In genomic region chr4:78468272-78468671, GRCh38 we compare ENCODE assay signal across 34 cellular contexts.
"Had no signal": no experiment of that assay in that cellular context is flagged by ENCODE, and none has a peak within 500 bp of the region (broad histone marks: within the 10 kb centered on the region; RNA-seq: fewer than 3 reads in every experiment).

No MANE protein-coding gene starts in this region.

- H3K27ac ChIP-seq: ascending aorta, VCaP had no signal

- ATAC-seq: activated CD8-positive, alpha-beta T cell treated with anti-CD3 and anti-CD28 coated beads for 36 hours; activated naive CD8-positive, alpha-beta T cell treated with anti-CD3 and anti-CD28 coated beads, Interleukin-2, amount 50 U/mL, for 24 hours had no signal

- H3K4me1 Mint-ChIP-seq: activated B cell treated with CpG ODN at 0.5 μM for 24 hours; activated CD4-positive, alpha-beta T cell treated with anti-CD3 and anti-CD28 coated beads, Interleukin-2, amount 10 ng/mL, durations not matched to agents 24 days and 14 days; activated naive CD4-positive, alpha-beta T cell treated with anti-CD3 and anti-CD28 coated beads, Interleukin-2, amount 10 ng/mL, durations not matched to agents 7 days and 5 days; activated naive CD4-positive, alpha-beta T cell treated with anti-CD3 and anti-CD28 coated beads, Interleukin-2, amount 50 U/mL, for 24 hours; activated naive CD8-positive, alpha-beta T cell treated with anti-CD3 and anti-CD28 coated beads, Interleukin-2, amount 10 ng/mL, durations not matched to agents 7 days and 5 days; activated naive CD8-positive, alpha-beta T cell treated with anti-CD3 and anti-CD28 coated beads, Interleukin-2, amount 50 U/mL, for 24 hours; brain had no signal

- H3K27ac Mint-ChIP-seq: activated B cell treated with CpG ODN at 0.5 μM for 24 hours; activated CD4-positive, alpha-beta memory T cell treated with anti-CD3 and anti-CD28 coated beads for 36 hours; activated CD4-positive, alpha-beta T cell treated with anti-CD3 and anti-CD28 coated beads, Interleukin-2, amount 10 ng/mL, durations not matched to agents 24 days and 14 days; activated CD8-positive, alpha-beta T cell treated with anti-CD3 and anti-CD28 coated beads for 36 hours; activated naive CD4-positive, alpha-beta T cell treated with anti-CD3 and anti-CD28 coated beads, Interleukin-2, amount 10 ng/mL, durations not matched to agents 7 days and 5 days; activated naive CD4-positive, alpha-beta T cell treated with anti-CD3 and anti-CD28 coated beads, Interleukin-2, amount 50 U/mL, for 24 hours; activated naive CD8-positive, alpha-beta T cell; activated naive CD8-positive, alpha-beta T cell treated with anti-CD3 and anti-CD28 coated beads, Interleukin-2, amount 10 ng/mL, durations not matched to agents 7 days and 5 days; activated naive CD8-positive, alpha-beta T cell treated with anti-CD3 and anti-CD28 coated beads, Interleukin-2, amount 50 U/mL, for 24 hours; activated T-helper 2 cell treated with anti-CD3 and anti-CD28 coated beads, Interferon-gamma antibody, Interleukin-2, Interleukin-4, amounts not matched to agents 10 μg/mL and 5 μg/mL and 100 μg/mL, durations not matched to agents 14 hours and 24 hours and 36 hours; brain; T-helper 1 cell treated with Interleukin-12 subunit alpha and Interleukin-12 subunit beta and Interleukin-4 antibody, amounts not matched to agents 30 μg/mL and 1 μg/mL, for 36 hours; T-helper 2 cell treated with Interferon-gamma antibody and Interleukin-4, amounts not matched to agents 5 μg/mL and 100 μg/mL, for 36 hours had no signal

- H3K27me3 ChIP-seq: ascending aorta had no signal

- FAIRE-seq: bronchial epithelial cell, TTC549 had no signal

- DNase-seq: activated B cell treated with CpG ODN at 0.5 μM for 24 hours; activated CD4-positive, alpha-beta memory T cell treated with anti-CD3 and anti-CD28 coated beads for 36 hours; activated CD4-positive, alpha-beta T cell treated with anti-CD3 and anti-CD28 coated beads for 4 hours; activated CD4-positive, alpha-beta T cell treated with anti-CD3 and anti-CD28 coated beads, Interleukin-2, amount 10 ng/mL, durations not matched to agents 24 days and 14 days; activated CD4-positive, alpha-beta T cell treated with anti-CD3 and anti-CD28 coated beads, Interleukin-2, amount 50 U/mL, for 1 hour; activated CD4-positive, alpha-beta T cell treated with anti-CD3 and anti-CD28 coated beads, Interleukin-2, amount 50 U/mL, for 4 hours; activated CD4-positive, CD25-positive, alpha-beta regulatory T cell treated with anti-CD3 and anti-CD28 coated beads, Interleukin-2, amount 50 U/mL, for 72 hours; activated CD8-positive, alpha-beta memory T cell treated with anti-CD3 and anti-CD28 coated beads, Interleukin-2, amount 50 U/mL, for 4 hours; activated CD8-positive, alpha-beta T cell treated with anti-CD3 and anti-CD28 coated beads for 36 hours; activated effector memory CD4-positive, alpha-beta T cell treated with Interleukin-2 at 50 U/mL for 16 hours; activated gamma-delta T cell; activated naive CD4-positive, alpha-beta T cell treated with anti-CD3 and anti-CD28 coated beads, Interleukin-2, amount 10 ng/mL, durations not matched to agents 7 days and 5 days; activated naive CD4-positive, alpha-beta T cell treated with Interleukin-2 at 50 U/mL for 16 hours; activated naive CD8-positive, alpha-beta T cell treated with anti-CD3 and anti-CD28 coated beads, Interleukin-2, amount 10 ng/mL, durations not matched to agents 7 days and 5 days; activated naive CD8-positive, alpha-beta T cell treated with anti-CD3 and anti-CD28 coated beads, Interleukin-2, amount 50 U/mL, for 24 hours; activated T-cell treated with anti-CD3 and anti-CD28 coated beads for 4 hours; activated T-cell treated with anti-CD3 and anti-CD28 coated beads, Interleukin-2, amount 50 U/mL, for 1 hour; activated T-cell treated with anti-CD3 and anti-CD28 coated beads, Interleukin-2, amount 50 U/mL, for 48 hours; amygdala; anterior cingulate cortex; central memory CD4-positive, alpha-beta T cell; T-helper 1 cell; T-helper 2 cell; T-helper 9 cell had no signal

- H3K36me3 Mint-ChIP-seq: activated CD4-positive, alpha-beta memory T cell treated with anti-CD3 and anti-CD28 coated beads for 36 hours; activated naive CD4-positive, alpha-beta T cell treated with anti-CD3 and anti-CD28 coated beads, Interleukin-2, amount 10 ng/mL, durations not matched to agents 7 days and 5 days; activated naive CD4-positive, alpha-beta T cell treated with anti-CD3 and anti-CD28 coated beads, Interleukin-2, amount 50 U/mL, for 24 hours; activated naive CD8-positive, alpha-beta T cell; activated naive CD8-positive, alpha-beta T cell treated with anti-CD3 and anti-CD28 coated beads, Interleukin-2, amount 10 ng/mL, durations not matched to agents 7 days and 5 days had no signal

- H3K36me3 ChIP-seq: ascending aorta had no signal

- H3K9me3 ChIP-seq: ascending aorta had no signal

- H3K9me3 Mint-ChIP-seq: activated B cell treated with CpG ODN at 0.5 μM for 24 hours; activated CD4-positive, alpha-beta memory T cell treated with anti-CD3 and anti-CD28 coated beads for 36 hours; activated CD4-positive, alpha-beta T cell treated with anti-CD3 and anti-CD28 coated beads, Interleukin-2, amount 10 ng/mL, durations not matched to agents 24 days and 14 days; activated CD8-positive, alpha-beta T cell treated with anti-CD3 and anti-CD28 coated beads for 36 hours; activated naive CD4-positive, alpha-beta T cell treated with anti-CD3 and anti-CD28 coated beads, Interleukin-2, amount 10 ng/mL, durations not matched to agents 7 days and 5 days; activated naive CD4-positive, alpha-beta T cell treated with anti-CD3 and anti-CD28 coated beads, Interleukin-2, amount 50 U/mL, for 24 hours; activated naive CD8-positive, alpha-beta T cell treated with anti-CD3 and anti-CD28 coated beads, Interleukin-2, amount 10 ng/mL, durations not matched to agents 7 days and 5 days; activated naive CD8-positive, alpha-beta T cell treated with anti-CD3 and anti-CD28 coated beads, Interleukin-2, amount 50 U/mL, for 24 hours; activated T-helper 2 cell treated with anti-CD3 and anti-CD28 coated beads, Interferon-gamma antibody, Interleukin-2, Interleukin-4, amounts not matched to agents 10 μg/mL and 5 μg/mL and 100 μg/mL, durations not matched to agents 14 hours and 24 hours and 36 hours; brain; T-helper 1 cell treated with Interleukin-12 subunit alpha and Interleukin-12 subunit beta and Interleukin-4 antibody, amounts not matched to agents 30 μg/mL and 1 μg/mL, for 36 hours; T-helper 2 cell treated with Interferon-gamma antibody and Interleukin-4, amounts not matched to agents 5 μg/mL and 100 μg/mL, for 36 hours had no signal

- H3K27me3 Mint-ChIP-seq: activated CD8-positive, alpha-beta T cell treated with anti-CD3 and anti-CD28 coated beads for 36 hours had no signal

- H3K4me1 ChIP-seq: ascending aorta had no signal

- H3K4me3 ChIP-seq: ascending aorta had no signal

- H3K4me3 Mint-ChIP-seq: activated B cell treated with CpG ODN at 0.5 μM for 24 hours; activated CD4-positive, alpha-beta memory T cell treated with anti-CD3 and anti-CD28 coated beads for 36 hours; activated CD4-positive, alpha-beta T cell treated with anti-CD3 and anti-CD28 coated beads, Interleukin-2, amount 10 ng/mL, durations not matched to agents 24 days and 14 days; activated CD8-positive, alpha-beta T cell treated with anti-CD3 and anti-CD28 coated beads for 36 hours; activated naive CD4-positive, alpha-beta T cell treated with anti-CD3 and anti-CD28 coated beads, Interleukin-2, amount 10 ng/mL, durations not matched to agents 7 days and 5 days; activated naive CD4-positive, alpha-beta T cell treated with anti-CD3 and anti-CD28 coated beads, Interleukin-2, amount 50 U/mL, for 24 hours; activated naive CD8-positive, alpha-beta T cell; activated naive CD8-positive, alpha-beta T cell treated with anti-CD3 and anti-CD28 coated beads, Interleukin-2, amount 10 ng/mL, durations not matched to agents 7 days and 5 days; activated naive CD8-positive, alpha-beta T cell treated with anti-CD3 and anti-CD28 coated beads, Interleukin-2, amount 50 U/mL, for 24 hours; brain; T-helper 1 cell treated with Interleukin-12 subunit alpha and Interleukin-12 subunit beta and Interleukin-4 antibody, amounts not matched to agents 30 μg/mL and 1 μg/mL, for 36 hours; T-helper 2 cell treated with Interferon-gamma antibody and Interleukin-4, amounts not matched to agents 5 μg/mL and 100 μg/mL, for 36 hours had no signal
